In the genomic region with DNA sequence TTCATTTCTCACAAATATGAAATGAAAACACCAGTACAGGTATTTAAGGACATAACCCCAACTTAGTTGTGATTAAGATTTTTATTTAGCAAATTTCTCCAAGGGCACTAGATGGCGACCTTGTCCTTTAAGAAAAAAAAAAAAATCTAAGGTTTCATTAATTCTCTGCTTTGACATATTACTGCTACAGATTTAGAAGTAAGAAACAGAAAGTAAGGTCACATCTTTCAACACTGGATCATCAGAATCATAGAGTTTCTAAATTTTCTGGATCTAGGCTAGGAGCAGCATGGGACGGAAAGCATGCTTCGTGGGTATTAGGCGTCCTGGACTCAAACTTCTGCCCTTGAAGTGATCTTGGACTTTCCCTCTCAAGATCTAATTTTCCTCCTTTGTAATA, we compare ENCODE assay signal across 10 cellular contexts.
DNase-seq lines count a peak whose midpoint lies in the region; ATAC-seq and TF ChIP-seq lines count a peak whose summit lies in the region.
"Had no signal": no experiment of that assay in that cellular context is flagged by ENCODE, and none has a peak within 500 bp of the region (broad histone marks: within the 10 kb centered on the region; RNA-seq: fewer than 3 reads in every experiment).

No MANE protein-coding gene starts in this region.

- DNase-seq in DMS 273 (lab: John Stamatoyannopoulos, UW; ENCODE audit: unreplicated experiment) (peak; percentile 28), DMS 273 treated with DMSO at 0.1 percent for 48 hours (lab: John Stamatoyannopoulos, UW) (no peak), NCI-H69 (lab: John Stamatoyannopoulos, UW) (peak; percentile 1), fibroblast of mammary gland (ENCODE audit: low read depth) (peak; percentile 55), NK-92 (lab: John Stamatoyannopoulos, UW; ENCODE audit: unreplicated experiment) (no peak), DMS79 (lab: John Stamatoyannopoulos, UW) (no peak)
- DNase-seq in activated naive CD8-positive, alpha-beta T cell treated with anti-CD3 and anti-CD28 coated beads, Interleukin-2, amount 50 U/mL, for 24 hours, result no peak
- DNase-seq: NCI-H526 treated with DMSO at 0.1 percent for 48 hours, stomach had no signal

- no peaks in the 10 kb centered on the region for H3K9me3 ChIP-seq in skeletal muscle satellite cell (replicated peaks; ENCODE audit: low read length)
- H3K9me3 ChIP-seq: stomach had no signal

- no peak for ATAC-seq in activated naive CD8-positive, alpha-beta T cell treated with anti-CD3 and anti-CD28 coated beads, Interleukin-2, amount 50 U/mL, for 24 hours

- H3K9me3 Mint-ChIP-seq in activated naive CD8-positive, alpha-beta T cell treated with anti-CD3 and anti-CD28 coated beads, Interleukin-2, amount 50 U/mL, for 24 hours, result no peaks in the 10 kb centered on the region

- peaks cover 22% of the 10 kb centered on the region for H3K4me1 ChIP-seq in skeletal muscle satellite cell (ENCODE audit: control insufficient read depth, insufficient read depth, low read length)

- H3K4me2 ChIP-seq in skeletal muscle satellite cell (ENCODE audit: low read length), result peak overlapping the region; percentile 11

- no peak overlapping the region for H3K4me3 Mint-ChIP-seq in activated naive CD8-positive, alpha-beta T cell treated with anti-CD3 and anti-CD28 coated beads, Interleukin-2, amount 50 U/mL, for 24 hours

- peak; percentile 45 for TF ChIP-seq CTCF in fibroblast of mammary gland (conservative IDR thresholded peaks at IDR 0.05; ENCODE audit: control insufficient read depth, insufficient read depth, low read depth, low read length)

- H3K27me3 Mint-ChIP-seq in activated naive CD8-positive, alpha-beta T cell treated with anti-CD3 and anti-CD28 coated beads, Interleukin-2, amount 50 U/mL, for 24 hours, result peaks cover 42% of the 10 kb centered on the region

- H3K36me3 ChIP-seq in skeletal muscle satellite cell (ENCODE audit: insufficient read depth, low read length), result no peaks in the 10 kb centered on the region
- H3K36me3 ChIP-seq: stomach had no signal

- no peak overlapping the region for H3K9ac ChIP-seq in skeletal muscle satellite cell (ENCODE audit: low read depth, low read length)

- peaks cover 8% of the 10 kb centered on the region for H3K4me1 Mint-ChIP-seq in activated naive CD8-positive, alpha-beta T cell treated with anti-CD3 and anti-CD28 coated beads, Interleukin-2, amount 50 U/mL, for 24 hours

- H3K4me3 ChIP-seq in fibroblast of mammary gland (ENCODE audit: control insufficient read depth, low read depth, low read length), result no peak overlapping the region
- H3K4me3 ChIP-seq in skeletal muscle satellite cell (ENCODE audit: low read length), result no peak overlapping the region
- H3K4me3 ChIP-seq: stomach had no signal

- no peaks in the 10 kb centered on the region for H3K36me3 Mint-ChIP-seq in activated naive CD8-positive, alpha-beta T cell treated with anti-CD3 and anti-CD28 coated beads, Interleukin-2, amount 50 U/mL, for 24 hours (ENCODE audit: low read depth)

- peaks cover 41% of the 10 kb centered on the region for H3K27me3 ChIP-seq in skeletal muscle satellite cell (ENCODE audit: control insufficient read depth, insufficient read depth, low read length)

- H3K27ac Mint-ChIP-seq in activated naive CD8-positive, alpha-beta T cell treated with anti-CD3 and anti-CD28 coated beads, Interleukin-2, amount 50 U/mL, for 24 hours, result no peak overlapping the region

Comparison
In these comparisons a context has a peak if more than half of its experiments do, and no peak if none do; other contexts are left out.
1. DNase-seq: peak in DMS 273 (single experiment), NCI-H69 (single experiment) and fibroblast of mammary gland (single experiment); none in DMS 273 treated with DMSO at 0.1 percent for 48 hours (single experiment), NK-92 (single experiment), activated naive CD8-positive, alpha-beta T cell treated with anti-CD3 and anti-CD28 coated beads, Interleukin-2, amount 50 U/mL, for 24 hours (single experiment) and DMS79 (single experiment).